Comparison of ENCODE assay signal across 8 cellular contexts in the genomic region with DNA sequence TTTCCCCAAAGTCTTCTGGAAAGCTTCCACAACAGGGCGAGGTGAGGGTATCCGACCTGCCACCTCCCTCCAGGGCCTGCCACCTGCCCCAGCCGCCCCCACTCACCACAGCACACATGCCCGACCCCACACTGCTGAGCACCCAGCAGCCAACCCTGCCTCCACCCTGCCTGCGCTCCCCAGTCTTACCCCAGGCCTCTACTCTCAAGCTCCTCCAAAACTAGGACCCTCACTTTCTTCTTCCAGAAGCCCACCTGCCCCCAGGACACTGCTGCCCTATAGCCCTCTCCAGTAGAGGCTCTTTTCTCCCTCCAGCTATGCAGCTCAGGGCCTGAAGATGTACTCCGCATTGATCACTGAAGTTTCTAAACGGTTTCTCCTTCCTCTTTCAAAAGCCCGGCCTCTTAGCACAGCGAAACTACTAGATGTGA.
DNase-seq lines count a peak whose midpoint lies in the region; ATAC-seq and TF ChIP-seq lines count a peak whose summit lies in the region.

No MANE protein-coding gene starts in this region.

- ATAC-seq in GM18867 (IDR thresholded peaks at IDR 0.05; ENCODE audit: unreplicated experiment): peak; percentile 57
- peak; percentile 32 for ATAC-seq in HG03565 (IDR thresholded peaks at IDR 0.05; ENCODE audit: unreplicated experiment)

- peaks cover 25% of the 10 kb centered on the region for H3F3A ChIP-seq in smooth muscle cell (ENCODE audit: low read depth)

- H2AFZ ChIP-seq in smooth muscle cell (ENCODE audit: low read depth): no peak overlapping the region

- H3K4me3 ChIP-seq in coronary artery (peak overlapping the region; percentile 61), smooth muscle cell (peak overlapping the region; percentile 46)

- no peaks in the 10 kb centered on the region for H3K36me3 ChIP-seq in smooth muscle cell (ENCODE audit: low read depth)

- H3K9me3 ChIP-seq in smooth muscle cell (replicated peaks; ENCODE audit: low read depth): no peaks in the 10 kb centered on the region

- H3K27ac ChIP-seq in coronary artery (peak overlapping the region; percentile 72 to 92), smooth muscle cell (ENCODE audit: low read depth) (peak overlapping the region; percentile 81)

- DNase-seq in coronary artery (ENCODE audit: low spot score) (no peak), smooth muscle cell (lab: John Stamatoyannopoulos, UW; ENCODE audit: unreplicated experiment) (no peak), HUDEP-2 (lab: John Stamatoyannopoulos, UW; ENCODE audit: unreplicated experiment in 76 of 76) (no peak), islet precursor cell (no peak), activated gamma-delta T cell treated with Interleukin-2 at 50 U/mL for 16 hours (no peak)
- no peak for DNase-seq in stimulated activated CD4-positive, alpha-beta T cell treated with anti-CD3 and anti-CD28 coated beads, Interleukin-2, amount 100 ng/mL, for 48 hours

- no peaks in the 10 kb centered on the region for H3K79me2 ChIP-seq in smooth muscle cell (ENCODE audit: low read depth)

- H3K27me3 ChIP-seq in smooth muscle cell (ENCODE audit: low read depth): no peaks in the 10 kb centered on the region

- no peak overlapping the region for H3K9ac ChIP-seq in smooth muscle cell (ENCODE audit: low read depth)

- H4K20me1 ChIP-seq in smooth muscle cell (ENCODE audit: low read depth): no peaks in the 10 kb centered on the region

- peaks cover 29% of the 10 kb centered on the region for H3K4me1 ChIP-seq in smooth muscle cell (ENCODE audit: low read depth)

- H3K4me2 ChIP-seq in smooth muscle cell: peak overlapping the region; percentile 85

- no peak for TF ChIP-seq CTCF in coronary artery (IDR thresholded peaks at IDR 0.05)
- TF ChIP-seq CTCF in smooth muscle cell (IDR thresholded peaks at IDR 0.05; ENCODE audit: borderline replicate concordance, insufficient read depth, poor library complexity, severe bottlenecking): no peak

- 92% methylated on average over 9 of the region's 9 CpGs for WGBS in smooth muscle cell (ENCODE audit: low lambda C conversion rate)
